In the genomic region with DNA sequence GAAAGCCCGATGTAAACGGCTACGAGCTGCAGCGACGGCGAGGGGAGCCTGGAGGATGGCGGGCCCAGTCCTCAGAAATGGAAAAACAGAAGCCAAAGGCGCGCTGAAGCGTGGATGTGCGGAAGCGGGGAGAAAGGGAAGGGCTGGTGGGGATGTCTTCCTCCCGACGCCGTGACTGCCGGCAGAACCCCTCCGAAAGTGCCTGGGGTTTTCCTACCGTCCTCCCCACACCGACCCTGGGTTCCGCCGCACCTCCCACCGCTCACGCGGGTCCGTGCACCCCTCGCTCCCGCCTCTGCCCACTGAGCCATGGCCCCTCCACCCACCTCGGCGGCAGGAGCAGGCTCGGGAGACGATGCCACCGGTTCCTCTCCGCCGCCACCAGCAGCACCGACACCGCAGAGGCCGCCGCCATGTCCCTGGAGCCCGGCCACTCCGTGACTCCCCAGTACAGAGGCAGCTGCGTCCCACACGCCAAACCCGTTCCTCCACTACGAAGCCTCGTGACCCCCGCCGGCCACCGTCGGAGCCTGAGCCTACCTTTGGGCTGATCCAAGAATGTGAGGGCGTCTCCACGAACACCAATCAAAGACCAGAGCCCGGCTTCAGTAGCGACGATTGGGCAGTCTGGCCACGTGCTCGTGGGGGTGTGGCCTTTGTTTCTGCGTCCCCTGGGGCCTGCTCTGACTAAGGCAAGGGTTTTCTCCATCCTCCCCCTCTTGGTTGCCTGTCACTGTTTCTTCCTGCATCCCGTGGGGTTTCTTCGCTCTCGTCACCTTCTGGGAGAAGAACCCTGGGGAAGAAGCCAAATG, we compare ENCODE assay signal across 8 cellular contexts. TPM values are rescaled to one million over a fixed set of nuclear protein-coding genes. Genes with fewer than 3 reads are reported as not detected.
DNase-seq lines count a peak whose midpoint lies in the region; ATAC-seq and TF ChIP-seq lines count a peak whose summit lies in the region.

TSS of gene MCCC1 (minus strand) at position 471 of the 812 bp plus-strand sequence. CDS start at position 415, 56 bp downstream.

- H3K27me3 ChIP-seq in heart right ventricle (no peaks in the 10 kb centered on the region), upper lobe of left lung (no peaks in the 10 kb centered on the region)

- peaks cover 0 to 12% (median 0%) of the 10 kb centered on the region in 9 donors for H3K36me3 ChIP-seq in heart right ventricle
- no peaks in the 10 kb centered on the region for H3K36me3 ChIP-seq in upper lobe of left lung

- TF ChIP-seq EP300 in upper lobe of left lung (IDR thresholded peaks at IDR 0.05): peak in 2 of 4 donors; percentile 43 to 83

- TF ChIP-seq POLR2A in upper lobe of left lung (IDR thresholded peaks at IDR 0.05): peak in 3 of 4 donors; percentile 46 to 92 (median 84)

- TF ChIP-seq CTCF in GM12875 (IDR thresholded peaks at IDR 0.05; ENCODE audit: borderline replicate concordance, insufficient read depth, low read depth, low read length) (no peak), heart right ventricle (IDR thresholded peaks at IDR 0.05) (peak in 1 of 9 donors; percentile 9), upper lobe of left lung (IDR thresholded peaks at IDR 0.05) (no peak)

- intact Hi-C loops in T-helper 1 cell treated with Interleukin-12 subunit alpha and Interleukin-12 subunit beta and Interleukin-4 antibody, amounts not matched to agents 30 ng/mL and 1 ng/mL, for 36 hours (cut with micrococcal nuclease): loop anchor here (1.0 to 10.0 kb wide), 15 partner anchors 17 to 598 kb away; partner anchors contain the start of genes DCUN1D1, KLHL6, LAMP3 and MCF2L2
- intact Hi-C loops in heart right ventricle (cut with DNase I): no loop called here
- intact Hi-C loops in posterior cingulate gyrus (cut with DNase I): loop anchor here (5.0 to 10.0 kb wide), 3 partner anchors 117 to 307 kb away; partner anchors contain the start of genes ATP11B and DCUN1D1

- DNase-seq in NCI-H146 (lab: John Stamatoyannopoulos, UW): peak; percentile 100
- DNase-seq in amniotic epithelial cell (ENCODE audit: low read depth): peak; percentile 99
- DNase-seq in heart right ventricle: peak; percentile 96 to 99
- DNase-seq in posterior cingulate gyrus: peak; percentile 98 to 100 (median 99)
- DNase-seq in upper lobe of left lung: peak; percentile 99

- H3K4me1 ChIP-seq in heart right ventricle (peaks cover 0 to 22% (median 15%) of the 10 kb centered on the region in 9 donors), upper lobe of left lung (peaks cover 10 to 33% (median 22%) of the 10 kb centered on the region in 4 donors)

- WGBS in heart right ventricle, 2 donors: 0% methylated on average over 53 to 60 of the region's 60 CpGs
- whole genome bisulfite sequencing in upper lobe of left lung, 2 donors: 0 to 18% methylated on average over 14 to 56 of the region's 60 CpGs

- H3K4me3 ChIP-seq in GM12875 (ENCODE audit: low read depth, low read length) (peak within 1 kb of the TSS; percentile 95), heart right ventricle (peak within 1 kb of the TSS; percentile 68 to 99 (median 86)), upper lobe of left lung (peak within 1 kb of the TSS; percentile 76 to 96 (median 86))

- H3K9me3 ChIP-seq in heart right ventricle (no peaks in the 10 kb centered on the region), upper lobe of left lung (no peaks in the 10 kb centered on the region)

- peak; percentile 99 for ATAC-seq in HG02798 (IDR thresholded peaks at IDR 0.05; ENCODE audit: poor library complexity, unreplicated experiment)
- ATAC-seq in heart right ventricle: peak; percentile 99 to 100 (median 100)
- ATAC-seq in upper lobe of left lung (ENCODE audit: low FRiP score in 2 of 2): peak; percentile 100

- H3K27ac ChIP-seq in heart right ventricle (peak within 1 kb of the TSS in 9 of 10 donors; percentile 78 to 92 (median 87)), upper lobe of left lung (peak within 1 kb of the TSS; percentile 86 to 99 (median 91))

RNA-seq across cellular contexts. Expression of gene MCCC1, which starts in this region (rescaled TPM):
- total RNA-seq in T-helper 1 cell treated with Interleukin-12 subunit alpha and Interleukin-12 subunit beta and Interleukin-4 antibody, amounts not matched to agents 30 ng/mL and 1 ng/mL, for 36 hours: 23.4 and 24.8 TPM in 2 replicates
- 10 to 100 TPM; 34.9 to 62.9 (median 52.2) TPM for total RNA-seq in heart right ventricle
- 10 to 100 TPM; 28.9 to 31.5 TPM for polyA plus RNA-seq in heart right ventricle
- 100 to 1,000 TPM in 1 of 6 donors, 10 to 100 TPM in 5; 44.6 to 157 (median 85.4) TPM for total RNA-seq in upper lobe of left lung

Comparison
In these comparisons a context has a peak if more than half of its experiments do, and no peak if none do; other contexts are left out.
1. Peak in every context shown above with its lines: DNase-seq, ATAC-seq, H3K4me3 ChIP-seq and H3K27ac ChIP-seq.
2. intact Hi-C loops: an anchor here in T-helper 1 cell treated with Interleukin-12 subunit alpha and Interleukin-12 subunit beta and Interleukin-4 antibody, amounts not matched to agents 30 ng/mL and 1 ng/mL, for 36 hours (1.0 to 10.0 kb wide) and posterior cingulate gyrus (5.0 to 10.0 kb wide); none called in heart right ventricle.